Comparison of ENCODE assay signal across 1 cellular context in the genomic region with DNA sequence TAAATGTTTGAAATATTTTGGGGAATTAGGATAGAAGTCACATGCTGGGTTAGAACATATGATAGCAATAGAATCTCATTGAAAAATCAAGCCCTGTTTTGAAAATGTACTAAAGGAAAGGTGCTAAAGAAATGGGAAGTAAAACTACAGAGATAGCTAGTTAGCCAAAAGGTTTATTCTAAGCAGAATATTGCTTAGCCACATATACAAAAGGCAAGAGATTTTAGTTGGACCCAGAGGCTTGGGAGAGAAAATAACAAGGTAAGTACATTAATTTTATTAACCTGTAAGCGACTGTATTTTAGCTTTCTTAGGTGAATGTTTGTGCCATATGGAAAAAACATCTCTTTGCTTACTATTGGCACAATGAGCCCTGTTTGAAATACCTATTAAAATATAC.
TF ChIP-seq lines count a peak whose summit lies in the region.

No MANE protein-coding gene starts in this region.

TF ChIP-seq in GM12878, 131 proteins besides CTCF, POLR2A, EP300 and RAD21 (continued from another document):
- TF ChIP-seq, protein P1, sequence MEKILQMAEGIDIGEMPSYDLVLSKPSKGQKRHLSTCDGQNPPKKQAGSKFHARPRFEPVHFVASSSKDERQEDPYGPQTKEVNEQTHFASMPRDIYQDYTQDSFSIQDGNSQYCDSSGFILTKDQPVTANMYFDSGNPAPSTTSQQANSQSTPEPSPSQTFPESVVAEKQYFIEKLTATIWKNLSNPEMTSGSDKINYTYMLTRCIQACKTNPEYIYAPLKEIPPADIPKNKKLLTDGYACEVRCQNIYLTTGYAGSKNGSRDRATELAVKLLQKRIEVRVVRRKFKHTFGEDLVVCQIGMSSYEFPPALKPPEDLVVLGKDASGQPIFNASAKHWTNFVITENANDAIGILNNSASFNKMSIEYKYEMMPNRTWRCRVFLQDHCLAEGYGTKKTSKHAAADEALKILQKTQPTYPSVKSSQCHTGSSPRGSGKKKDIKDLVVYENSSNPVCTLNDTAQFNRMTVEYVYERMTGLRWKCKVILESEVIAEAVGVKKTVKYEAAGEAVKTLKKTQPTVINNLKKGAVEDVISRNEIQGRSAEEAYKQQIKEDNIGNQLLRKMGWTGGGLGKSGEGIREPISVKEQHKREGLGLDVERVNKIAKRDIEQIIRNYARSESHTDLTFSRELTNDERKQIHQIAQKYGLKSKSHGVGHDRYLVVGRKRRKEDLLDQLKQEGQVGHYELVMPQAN (conservative IDR thresholded peaks at IDR 0.05): no peak
- TF ChIP-seq, protein P2, sequence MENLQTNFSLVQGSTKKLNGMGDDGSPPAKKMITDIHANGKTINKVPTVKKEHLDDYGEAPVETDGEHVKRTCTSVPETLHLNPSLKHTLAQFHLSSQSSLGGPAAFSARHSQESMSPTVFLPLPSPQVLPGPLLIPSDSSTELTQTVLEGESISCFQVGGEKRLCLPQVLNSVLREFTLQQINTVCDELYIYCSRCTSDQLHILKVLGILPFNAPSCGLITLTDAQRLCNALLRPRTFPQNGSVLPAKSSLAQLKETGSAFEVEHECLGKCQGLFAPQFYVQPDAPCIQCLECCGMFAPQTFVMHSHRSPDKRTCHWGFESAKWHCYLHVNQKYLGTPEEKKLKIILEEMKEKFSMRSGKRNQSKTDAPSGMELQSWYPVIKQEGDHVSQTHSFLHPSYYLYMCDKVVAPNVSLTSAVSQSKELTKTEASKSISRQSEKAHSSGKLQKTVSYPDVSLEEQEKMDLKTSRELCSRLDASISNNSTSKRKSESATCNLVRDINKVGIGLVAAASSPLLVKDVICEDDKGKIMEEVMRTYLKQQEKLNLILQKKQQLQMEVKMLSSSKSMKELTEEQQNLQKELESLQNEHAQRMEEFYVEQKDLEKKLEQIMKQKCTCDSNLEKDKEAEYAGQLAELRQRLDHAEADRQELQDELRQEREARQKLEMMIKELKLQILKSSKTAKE (IDR thresholded peaks at IDR 0.05; ENCODE audit: low read depth, poor library complexity, severe bottlenecking): no peak
- TF ChIP-seq ZBED1 (IDR thresholded peaks at IDR 0.05; ENCODE audit: borderline replicate concordance): no peak
- no peak for TF ChIP-seq MEF2A (IDR thresholded peaks at IDR 0.05; ENCODE audit: insufficient read depth, low read depth, low read length)
- TF ChIP-seq SUPT20H (IDR thresholded peaks at IDR 0.05; ENCODE audit: borderline replicate concordance, control insufficient read depth, low read depth, low read length): no peak
- no peak for TF ChIP-seq FOS (IDR thresholded peaks at IDR 0.05; ENCODE audit: borderline replicate concordance, extremely low read depth, insufficient read length)
- no peak for TF ChIP-seq IRF4 (IDR thresholded peaks at IDR 0.05; ENCODE audit: low read depth, low read length)
- no peak for TF ChIP-seq FOXK2 (IDR thresholded peaks at IDR 0.05)
- peak; percentile 16; the same call in 1 of the 2 replicates for TF ChIP-seq MTA2 (IDR thresholded peaks at IDR 0.05; ENCODE audit: low read depth)
- TF ChIP-seq E2F4 (IDR thresholded peaks at IDR 0.05; ENCODE audit: low read depth, low read length): no peak
- no peak for TF ChIP-seq NR2C1 (IDR thresholded peaks at IDR 0.05)
- TF ChIP-seq WRNIP1 (IDR thresholded peaks at IDR 0.05; ENCODE audit: borderline replicate concordance, low read depth, low read length): no peak
- TF ChIP-seq, protein P3, sequence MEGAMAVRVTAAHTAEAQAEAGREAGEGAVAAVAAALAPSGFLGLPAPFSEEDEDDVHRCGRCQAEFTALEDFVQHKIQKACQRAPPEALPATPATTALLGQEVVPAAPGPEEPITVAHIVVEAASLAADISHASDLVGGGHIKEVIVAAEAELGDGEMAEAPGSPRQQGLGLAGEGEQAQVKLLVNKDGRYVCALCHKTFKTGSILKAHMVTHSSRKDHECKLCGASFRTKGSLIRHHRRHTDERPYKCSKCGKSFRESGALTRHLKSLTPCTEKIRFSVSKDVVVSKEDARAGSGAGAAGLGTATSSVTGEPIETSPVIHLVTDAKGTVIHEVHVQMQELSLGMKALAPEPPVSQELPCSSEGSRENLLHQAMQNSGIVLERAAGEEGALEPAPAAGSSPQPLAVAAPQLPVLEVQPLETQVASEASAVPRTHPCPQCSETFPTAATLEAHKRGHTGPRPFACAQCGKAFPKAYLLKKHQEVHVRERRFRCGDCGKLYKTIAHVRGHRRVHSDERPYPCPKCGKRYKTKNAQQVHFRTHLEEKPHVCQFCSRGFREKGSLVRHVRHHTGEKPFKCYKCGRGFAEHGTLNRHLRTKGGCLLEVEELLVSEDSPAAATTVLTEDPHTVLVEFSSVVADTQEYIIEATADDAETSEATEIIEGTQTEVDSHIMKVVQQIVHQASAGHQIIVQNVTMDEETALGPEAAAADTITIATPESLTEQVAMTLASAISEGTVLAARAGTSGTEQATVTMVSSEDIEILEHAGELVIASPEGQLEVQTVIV (IDR thresholded peaks at IDR 0.05; ENCODE audit: borderline replicate concordance, partially characterized antibody): no peak
- TF ChIP-seq CBFB (IDR thresholded peaks at IDR 0.05; ENCODE audit: low read depth): no peak
- no peak for TF ChIP-seq ATF3 (IDR thresholded peaks at IDR 0.05; ENCODE audit: borderline replicate concordance, extremely low read depth, low read depth, low read length)
- no peak for TF ChIP-seq NR2C2 (IDR thresholded peaks at IDR 0.05; ENCODE audit: borderline replicate concordance, control insufficient read depth, insufficient read length, low read depth)
- TF ChIP-seq, protein P4, sequence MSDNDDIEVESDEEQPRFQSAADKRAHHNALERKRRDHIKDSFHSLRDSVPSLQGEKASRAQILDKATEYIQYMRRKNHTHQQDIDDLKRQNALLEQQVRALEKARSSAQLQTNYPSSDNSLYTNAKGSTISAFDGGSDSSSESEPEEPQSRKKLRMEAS (IDR thresholded peaks at IDR 0.05; ENCODE audit: low read depth, low read length): no peak
- TF ChIP-seq ASH2L (IDR thresholded peaks at IDR 0.05; ENCODE audit: borderline replicate concordance, low read depth): no peak
- no peak for TF ChIP-seq IRF5 (IDR thresholded peaks at IDR 0.05; ENCODE audit: borderline replicate concordance)
- TF ChIP-seq JUND (IDR thresholded peaks at IDR 0.05; ENCODE audit: low read depth, low read length): no peak
